In genomic region chr10:99292159-99292558, GRCh38 we compare ENCODE assay signal across 13 cellular contexts. TPM values are rescaled to one million over a fixed set of nuclear protein-coding genes. Genes with fewer than 3 reads are reported as not detected.
DNase-seq lines count a peak whose midpoint lies in the region; ATAC-seq and TF ChIP-seq lines count a peak whose summit lies in the region.
"Had no signal": no experiment of that assay in that cellular context is flagged by ENCODE, and none has a peak within 500 bp of the region (broad histone marks: within the 10 kb centered on the region; RNA-seq: fewer than 3 reads in every experiment).

No MANE protein-coding gene starts in this region.

- peak; percentile 55 for DNase-seq in AG08396 (ENCODE audit: low spot score)
- DNase-seq in M059J (ENCODE audit: low read depth), result peak; percentile 78
- no peak for DNase-seq in mucosa of descending colon
- no peak for DNase-seq in globus pallidus (ENCODE audit: low spot score)
- DNase-seq in OCI-M1 (lab: John Stamatoyannopoulos, UW), result no peak
- DNase-seq in hypothalamus (lab: John Stamatoyannopoulos, UW), result no peak
- DNase-seq: activated CD8-positive, alpha-beta memory T cell treated with anti-CD3 and anti-CD28 coated beads, Interleukin-2, amount 10 ng/mL, durations not matched to agents 7 days and 5 days; activated naive CD4-positive, alpha-beta T cell treated with anti-CD3 and anti-CD28 coated beads for 36 hours; posterior cingulate gyrus; stimulated activated CD4-positive, alpha-beta T cell treated with anti-CD3 and anti-CD28 coated beads, Interleukin-15, amount 100 ng/mL, for 24 hours had no signal

- no peaks in the 10 kb centered on the region for H3K4me1 ChIP-seq in mucosa of descending colon (ENCODE audit: low read depth)
- H3K4me1 ChIP-seq: suprapubic skin had no signal

- TF ChIP-seq CTCF in mucosa of descending colon (IDR thresholded peaks at IDR 0.05), result no peak

- H3K36me3 ChIP-seq in mucosa of descending colon (ENCODE audit: low read depth), result no peaks in the 10 kb centered on the region
- H3K36me3 ChIP-seq: suprapubic skin had no signal

- no peaks in the 10 kb centered on the region for H3K9me3 ChIP-seq in mucosa of descending colon
- H3K9me3 ChIP-seq: suprapubic skin had no signal

- no peak overlapping the region for H3K4me3 ChIP-seq in mucosa of descending colon
- H3K4me3 ChIP-seq: suprapubic skin had no signal

- intact Hi-C loops in mucosa of descending colon (cut with DNase I, micrococcal nuclease), result no loop called here

- peak; percentile 64 for ATAC-seq in esophagus mucosa
- ATAC-seq in mucosa of descending colon, result peak; percentile 52
- ATAC-seq in HG02763 (IDR thresholded peaks at IDR 0.05; ENCODE audit: unreplicated experiment), result no peak
- ATAC-seq: activated CD8-positive, alpha-beta memory T cell treated with anti-CD3 and anti-CD28 coated beads, Interleukin-2, amount 10 ng/mL, durations not matched to agents 7 days and 5 days had no signal

RNA-seq across cellular contexts. Expression of gene CNNM1, which starts 37.0 kb away (rescaled TPM):
- total RNA-seq in M059J (2014; rRNA removed; shearing (Covaris generic)), result 1.6 and 2.4 TPM in 2 replicates
- total RNA-seq in esophagus mucosa (0.36 TPM), mucosa of descending colon (1 to 10 TPM in 1 of 3 donors, under 1 TPM in 2; 0.24 to 1.2 (median 0.38) TPM)
- total RNA-seq: activated CD8-positive, alpha-beta memory T cell treated with anti-CD3 and anti-CD28 coated beads, Interleukin-2, amount 10 ng/mL, durations not matched to agents 7 days and 5 days had no signal

RNA-seq across cellular contexts. Expression of gene HPSE2, which starts 56.5 kb away (rescaled TPM):
- total RNA-seq in M059J (2014; rRNA removed; shearing (Covaris generic)), result 0.57 and 0.86 TPM in 2 replicates
- total RNA-seq in esophagus mucosa, result 0.20 TPM
- 1 to 10 TPM; 1.3 to 3.7 (median 2.4) TPM for total RNA-seq in mucosa of descending colon
- total RNA-seq: activated CD8-positive, alpha-beta memory T cell treated with anti-CD3 and anti-CD28 coated beads, Interleukin-2, amount 10 ng/mL, durations not matched to agents 7 days and 5 days; activated naive CD4-positive, alpha-beta T cell treated with anti-CD3 and anti-CD28 coated beads for 36 hours had no signal

Comparison
In these comparisons a context has a peak if more than half of its experiments do, and no peak if none do; other contexts are left out.
1. DNase-seq: peak in AG08396 (single experiment) and M059J (single experiment); none in mucosa of descending colon (0 of 3), globus pallidus (single experiment), OCI-M1 (single experiment) and hypothalamus (0 of 51).